ENCODE assay signal across 1 cellular context in genomic region chr20:63696628-63697356, GRCh38.
TF ChIP-seq lines count a peak whose summit lies in the region.

TNFRSF6B (plus strand) TSS chr20:63696652; CDS start chr20:63696768, 116 bp downstream.

TF ChIP-seq in HepG2, 621 proteins besides CTCF, POLR2A, EP300 and RAD21 (continued from another document):
- TF ChIP-seq RFX1 (IDR thresholded peaks at IDR 0.05) (no peak), HNF4G (IDR thresholded peaks at IDR 0.05; ENCODE audit: borderline replicate concordance, low read depth, low read length) (no peak), HNF4G (CRISPR knock-in tag; IDR thresholded peaks at IDR 0.05; ENCODE audit: borderline replicate concordance, low read depth) (no peak; the same call in 1 of the 2 replicates), ELF4 (CRISPR knock-in tag; IDR thresholded peaks at IDR 0.05; ENCODE audit: borderline replicate concordance) (no peak), ZBTB7B (CRISPR knock-in tag; IDR thresholded peaks at IDR 0.05) (peak; percentile 14; the same call in 1 of the 2 replicates), WIZ (CRISPR knock-in tag; IDR thresholded peaks at IDR 0.05) (peak; percentile 76), MED1 (CRISPR knock-in tag; IDR thresholded peaks at IDR 0.05) (0 out of 2 replicates have a peak, but pooled peaks have one; percentile 38), ZNF713 (CRISPR knock-in tag; IDR thresholded peaks at IDR 0.05) (peak; percentile 69; the same call in 1 of the 2 replicates), KDM4B (CRISPR knock-in tag; IDR thresholded peaks at IDR 0.05) (no peak), ATF7 (IDR thresholded peaks at IDR 0.05) (no peak), ATF7 (CRISPR knock-in tag; IDR thresholded peaks at IDR 0.05) (no peak), STAG1 (CRISPR knock-in tag; IDR thresholded peaks at IDR 0.05) (no peak), ZBTB7A (CRISPR knock-in tag; IDR thresholded peaks at IDR 0.05) (peak; percentile 15; the same call in 1 of the 2 replicates), MNT (IDR thresholded peaks at IDR 0.05) (no peak), ZBTB42 (CRISPR knock-in tag; IDR thresholded peaks at IDR 0.05) (no peak), ZKSCAN5 (CRISPR knock-in tag; IDR thresholded peaks at IDR 0.05) (peak; percentile 63; the same call in 1 of the 2 replicates), THRA (CRISPR knock-in tag; IDR thresholded peaks at IDR 0.05; ENCODE audit: borderline replicate concordance) (peak; percentile 8; the same call in 1 of the 2 replicates), MEIS2 (CRISPR knock-in tag; IDR thresholded peaks at IDR 0.05) (no peak), ARNTL (CRISPR knock-in tag; IDR thresholded peaks at IDR 0.05) (0 out of 2 replicates have a peak, but pooled peaks have one; percentile 22), FIP1L1 (IDR thresholded peaks at IDR 0.05; ENCODE audit: borderline replicate concordance, insufficient read depth, low read depth, low read length) (no peak), KLF6 (CRISPR knock-in tag; IDR thresholded peaks at IDR 0.05) (no peak), HNRNPH1 (optimal IDR thresholded peaks at IDR 0.05; ENCODE audit: low read depth, low read length) (peak; percentile 1), AKAP8 (CRISPR knock-in tag; IDR thresholded peaks at IDR 0.05) (peak; percentile 100), GZF1 (CRISPR knock-in tag; IDR thresholded peaks at IDR 0.05) (peak; percentile 76; the same call in 1 of the 2 replicates), ZNF780A (CRISPR knock-in tag; IDR thresholded peaks at IDR 0.05) (no peak; the same call in 1 of the 2 replicates), PBX2 (CRISPR knock-in tag; IDR thresholded peaks at IDR 0.05) (no peak), HOXA5 (CRISPR knock-in tag; IDR thresholded peaks at IDR 0.05) (no peak), BHLHE40 (IDR thresholded peaks at IDR 0.05; ENCODE audit: low read length) (no peak), ZNF7 (CRISPR knock-in tag; IDR thresholded peaks at IDR 0.05) (no peak), ZNF513 (CRISPR knock-in tag; conservative IDR thresholded peaks at IDR 0.05) (no peak)
